In the genomic region with DNA sequence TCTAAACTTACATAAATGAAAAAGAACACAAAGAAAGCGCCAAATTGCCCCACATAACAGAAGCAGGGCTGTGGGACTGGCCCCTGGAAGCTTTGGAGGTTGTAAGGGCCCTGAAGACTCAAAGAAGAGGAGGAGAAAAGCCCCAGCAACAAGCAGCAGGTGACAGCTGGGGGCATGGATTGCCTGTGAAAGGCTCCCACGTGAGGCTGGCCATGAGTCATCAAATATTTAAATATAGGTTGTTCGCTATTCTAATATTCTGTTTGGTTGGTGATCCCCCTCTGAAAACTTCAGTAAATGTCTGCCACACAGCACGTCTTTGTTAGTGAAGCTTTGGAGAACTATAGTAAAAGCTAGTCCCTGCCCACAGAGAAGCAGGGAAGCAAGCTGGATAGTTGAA, we compare ENCODE assay signal across 10 cellular contexts.
A peak's percentile ranks its signal among the peaks of the same experiment; 100 is the strongest.
DNase-seq lines count a peak whose midpoint lies in the region; ATAC-seq and TF ChIP-seq lines count a peak whose summit lies in the region.
"Had no signal": no experiment of that assay in that cellular context is flagged by ENCODE, and none has a peak within 500 bp of the region (broad histone marks: within the 10 kb centered on the region; RNA-seq: fewer than 3 reads in every experiment).

No MANE protein-coding gene starts in this region.

- H3K27me3 ChIP-seq in right atrium auricular region: no peaks in the 10 kb centered on the region
- H3K27me3 ChIP-seq: ascending aorta had no signal

- no peak overlapping the region for H3K27ac ChIP-seq in right atrium auricular region
- H3K27ac ChIP-seq: ascending aorta had no signal

- no peaks in the 10 kb centered on the region for H3K36me3 ChIP-seq in right atrium auricular region
- H3K36me3 ChIP-seq: ascending aorta had no signal

- no peak overlapping the region for H3K4me3 Mint-ChIP-seq in chondrocyte (ENCODE audit: unreplicated experiment)
- H3K4me3 Mint-ChIP-seq: activated CD4-positive, alpha-beta T cell treated with anti-CD3 and anti-CD28 coated beads, Interleukin-2, amount 10 ng/mL, durations not matched to agents 24 days and 14 days had no signal

- H3K4me1 Mint-ChIP-seq in chondrocyte (ENCODE audit: low read depth): peaks cover 66% of the 10 kb centered on the region
- H3K4me1 Mint-ChIP-seq: activated CD4-positive, alpha-beta T cell treated with anti-CD3 and anti-CD28 coated beads, Interleukin-2, amount 10 ng/mL, durations not matched to agents 24 days and 14 days had no signal

- peaks cover 6% of the 10 kb centered on the region for H3K36me3 Mint-ChIP-seq in chondrocyte (ENCODE audit: low read depth)

- peaks cover 14% of the 10 kb centered on the region for H3K9me3 Mint-ChIP-seq in chondrocyte (ENCODE audit: low read depth)
- H3K9me3 Mint-ChIP-seq: activated CD4-positive, alpha-beta T cell treated with anti-CD3 and anti-CD28 coated beads, Interleukin-2, amount 10 ng/mL, durations not matched to agents 24 days and 14 days had no signal

- H3K4me3 ChIP-seq in right atrium auricular region: no peak overlapping the region
- H3K4me3 ChIP-seq: ascending aorta had no signal

- in situ Hi-C loops in GM13976 (cut with MboI; ENCODE audit: low sequenced_read_pairs, unreplicated experiment): no loop called here

- no peaks in the 10 kb centered on the region for H3K4me1 ChIP-seq in right atrium auricular region

- ATAC-seq in GM21528 (IDR thresholded peaks at IDR 0.05; ENCODE audit: low FRiP score, unreplicated experiment): peak; percentile 69
- peak; percentile 72 for ATAC-seq in HG03342 (IDR thresholded peaks at IDR 0.05; ENCODE audit: unreplicated experiment)

- peaks cover 0 to 6% of the 10 kb centered on the region in 2 donors for H3K9me3 ChIP-seq in right atrium auricular region
- H3K9me3 ChIP-seq: ascending aorta had no signal

- H3K27ac Mint-ChIP-seq in chondrocyte (ENCODE audit: unreplicated experiment): peak overlapping the region; percentile 85
- H3K27ac Mint-ChIP-seq: activated CD4-positive, alpha-beta T cell treated with anti-CD3 and anti-CD28 coated beads, Interleukin-2, amount 10 ng/mL, durations not matched to agents 24 days and 14 days had no signal

- DNase-seq in GM13976 (ENCODE audit: low spot score) (peak; percentile 36), chondrocyte (ENCODE audit: low spot score) (no peak), right atrium auricular region (ENCODE audit: low spot score) (no peak), NCI-H524 treated with DMSO at 0.1 percent for 48 hours (lab: John Stamatoyannopoulos, UW) (no peak), NCI-H1436 (lab: John Stamatoyannopoulos, UW) (no peak)
- no peak for DNase-seq in activated CD4-positive, CD25-positive, alpha-beta regulatory T cell treated with anti-CD3 and anti-CD28 coated beads, Interleukin-2, amount 50 U/mL, for 72 hours
- DNase-seq: activated CD4-positive, alpha-beta T cell treated with anti-CD3 and anti-CD28 coated beads, Interleukin-2, amount 10 ng/mL, durations not matched to agents 24 days and 14 days had no signal

- TF ChIP-seq CTCF in GM13976 (IDR thresholded peaks at IDR 0.05; ENCODE audit: borderline replicate concordance, control extremely low read depth, extremely low read depth, insufficient read depth, missing control alignments) (no peak), chondrocyte (IDR thresholded peaks at IDR 0.05) (no peak), right atrium auricular region (IDR thresholded peaks at IDR 0.05) (no peak)

- no peaks in the 10 kb centered on the region for H3K27me3 Mint-ChIP-seq in chondrocyte (ENCODE audit: low read depth)
